27 cellular contexts compared by ENCODE assay signal in genomic region chr13:90099847-90100246, GRCh38.
"Had no signal": no experiment of that assay in that cellular context is flagged by ENCODE, and none has a peak within 500 bp of the region (broad histone marks: within the 10 kb centered on the region; RNA-seq: fewer than 3 reads in every experiment).

No MANE protein-coding gene starts in this region.

- H3K36me3 ChIP-seq: stomach, suprapubic skin, thoracic aorta, thyroid gland, tibial artery, tibial nerve, transverse colon, upper lobe of left lung, upper lobe of right lung, uterus, vagina had no signal

- H3K4me1 ChIP-seq: stomach, suprapubic skin, testis, thyroid gland, tibial artery, tibial nerve, transverse colon, upper lobe of left lung, upper lobe of right lung, uterus, vagina had no signal

- H3K27me3 ChIP-seq: stomach, suprapubic skin, testis, thyroid gland, tibial artery, tibial nerve, transverse colon, upper lobe of left lung, upper lobe of right lung, uterus, vagina had no signal

- H3K27ac ChIP-seq: stomach, suprapubic skin, testis, thoracic aorta, thyroid gland, tibial artery, tibial nerve, transverse colon, upper lobe of left lung, upper lobe of right lung, uterus, vagina had no signal

- H3K4me3 ChIP-seq: stomach, suprapubic skin, testis, thoracic aorta, thyroid gland, tibial artery, tibial nerve, transverse colon, upper lobe of left lung, upper lobe of right lung, uterus, vagina had no signal

- FAIRE-seq: urothelium cell line had no signal

- H3K9me3 ChIP-seq: suprapubic skin, testis, thoracic aorta, thyroid gland, tibial artery, tibial nerve, transverse colon, upper lobe of right lung, uterus, vagina had no signal

- DNase-seq: stimulated activated CD4-positive, alpha-beta T cell treated with anti-CD3 and anti-CD28 coated beads, Interleukin-2, amount 100 ng/mL, for 48 hours; stimulated activated CD4-positive, alpha-beta T cell treated with anti-CD3 and anti-CD28 coated beads, Interleukin-4, amount 100 ng/mL, for 1 hour; stimulated activated CD4-positive, alpha-beta T cell treated with anti-CD3 and anti-CD28 coated beads, Interleukin-4, amount 100 ng/mL, for 24 hours; stimulated activated CD4-positive, alpha-beta T cell treated with anti-CD3 and anti-CD28 coated beads, Interleukin-4, amount 100 ng/mL, for 4 hours; stimulated activated CD8-positive, alpha-beta memory T cell treated with anti-CD3 and anti-CD28 coated beads, Interleukin-4, amount 100 ng/mL, for 48 hours; stimulated activated naive B cell treated with anti-CD40 and anti-IgM and Interleukin-4, amounts not matched to agents 10 μg/mL and 1 μg/mL and 100 μg/mL, for 72 hours; stimulated activated naive CD4-positive, alpha-beta T cell; stimulated activated naive CD4-positive, alpha-beta T cell treated with Interleukin-2 at 50 U/mL for 16 hours; stimulated activated naive CD8-positive, alpha-beta T cell treated with anti-CD3 and anti-CD28 coated beads, Interleukin-15, amount 100 ng/mL, for 72 hours; stimulated activated naive CD8-positive, alpha-beta T cell treated with anti-CD3 and anti-CD28 coated beads, Interleukin-15, Interleukin-2, amounts not matched to agents 100 U/mL and 50 U/mL, for 24 hours; stomach; substantia nigra; testis; thyroid gland; tibial artery; transverse colon; trophoblast cell; upper lobe of left lung; upper lobe of right lung; uterus had no signal

- ATAC-seq: stimulated activated effector memory CD8-positive, alpha-beta T cell treated with anti-CD3 and anti-CD28 coated beads, Interleukin-12 subunit alpha, Interleukin-12 subunit beta, amount 100 ng/mL, for 72 hours; stimulated activated memory B cell treated with anti-CD40 and anti-IgM and Interleukin-4, amounts not matched to agents 10 μg/mL and 1 μg/mL and 100 μg/mL, for 72 hours; stimulated activated naive B cell treated with anti-CD40 and anti-IgM and Interleukin-4, amounts not matched to agents 10 μg/mL and 1 μg/mL and 100 μg/mL, for 72 hours; stimulated activated naive CD8-positive, alpha-beta T cell treated with anti-CD3 and anti-CD28 coated beads, Interleukin-15, amount 100 ng/mL, for 72 hours; stimulated activated naive CD8-positive, alpha-beta T cell treated with anti-CD3 and anti-CD28 coated beads, Interleukin-15, Interleukin-2, amounts not matched to agents 100 U/mL and 50 U/mL, for 24 hours; upper lobe of right lung had no signal
